In the genomic region with DNA sequence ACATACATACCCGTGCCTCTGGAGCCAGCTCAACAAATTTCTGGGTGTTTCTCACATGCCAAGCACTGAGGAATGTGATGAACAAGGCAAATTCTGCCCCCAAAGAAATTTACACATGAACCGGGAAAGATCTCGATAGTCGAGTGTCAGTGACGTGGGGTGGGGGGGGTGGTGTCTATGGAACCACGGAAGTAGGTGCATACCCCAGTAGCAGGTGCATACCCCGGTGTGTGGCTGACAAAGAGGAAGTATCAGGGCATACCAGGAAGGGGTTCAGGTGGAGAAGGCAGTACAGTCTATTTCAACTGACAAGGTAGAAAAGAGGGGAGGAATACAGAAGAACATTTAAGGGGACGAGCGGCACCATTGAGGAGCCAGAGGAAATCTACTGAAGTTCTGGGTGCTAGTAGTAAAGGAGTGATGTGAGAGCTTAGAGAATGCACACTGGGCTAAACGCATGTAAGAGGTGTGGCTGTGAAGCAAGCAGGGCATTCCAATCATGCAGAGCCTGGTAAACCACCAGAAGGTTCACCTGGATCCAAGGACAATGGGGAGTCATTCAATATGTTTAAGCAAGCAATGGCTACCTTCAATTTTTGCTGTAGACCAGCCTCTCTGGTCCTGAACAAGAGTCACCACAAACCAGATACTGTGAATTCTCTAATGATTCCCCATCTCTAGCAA, we compare ENCODE assay signal across 15 cellular contexts. TPM values are rescaled to one million over a fixed set of nuclear protein-coding genes. Genes with fewer than 3 reads are reported as not detected.
DNase-seq lines count a peak whose midpoint lies in the region; ATAC-seq and TF ChIP-seq lines count a peak whose summit lies in the region.
"Had no signal": no experiment of that assay in that cellular context is flagged by ENCODE, and none has a peak within 500 bp of the region (broad histone marks: within the 10 kb centered on the region; RNA-seq: fewer than 3 reads in every experiment).

No MANE protein-coding gene starts in this region.

- H3K27ac ChIP-seq in dorsolateral prefrontal cortex: no peak overlapping the region
- H3K27ac ChIP-seq: A549, cardiac muscle cell, HL-60, KMS-11 had no signal

- no peak for ATAC-seq in stimulated activated naive B cell treated with anti-CD40 and anti-IgM and Interleukin-4, amounts not matched to agents 10 μg/mL and 1 μg/mL and 100 μg/mL, for 72 hours (replicated peaks)
- ATAC-seq in left colon: no peak
- ATAC-seq: A549, gastroesophageal sphincter had no signal

- no peaks in the 10 kb centered on the region for H3K27me3 ChIP-seq in dorsolateral prefrontal cortex
- H3K27me3 ChIP-seq: cardiac muscle cell, gastroesophageal sphincter had no signal

- no peak overlapping the region for H3K4me3 Mint-ChIP-seq in activated T-cell treated with anti-CD3 and anti-CD28 coated beads, Interleukin-2, amount 50 U/mL, for 24 hours
- peak overlapping the region; percentile 16 for H3K4me3 Mint-ChIP-seq in activated T-helper 1 cell treated with anti-CD3 and anti-CD28 coated beads, Interleukin-12 subunit alpha, Interleukin-12 subunit beta, Interleukin-2, Interleukin-4 antibody, amounts not matched to agents 30 ng/mL and 10 ng/mL and 1 ng/mL, durations not matched to agents 14 hours and 24 hours and 36 hours
- H3K4me3 Mint-ChIP-seq in stimulated activated naive B cell treated with anti-CD40 and anti-IgM and Interleukin-4, amounts not matched to agents 10 μg/mL and 1 μg/mL and 100 μg/mL, for 72 hours: peak overlapping the region; percentile 1 to 3

- no peaks in the 10 kb centered on the region for H3K9me3 Mint-ChIP-seq in activated T-cell treated with anti-CD3 and anti-CD28 coated beads, Interleukin-2, amount 50 U/mL, for 24 hours
- H3K9me3 Mint-ChIP-seq in activated T-helper 1 cell treated with anti-CD3 and anti-CD28 coated beads, Interleukin-12 subunit alpha, Interleukin-12 subunit beta, Interleukin-2, Interleukin-4 antibody, amounts not matched to agents 30 ng/mL and 10 ng/mL and 1 ng/mL, durations not matched to agents 14 hours and 24 hours and 36 hours: no peaks in the 10 kb centered on the region
- H3K9me3 Mint-ChIP-seq in stimulated activated naive B cell treated with anti-CD40 and anti-IgM and Interleukin-4, amounts not matched to agents 10 μg/mL and 1 μg/mL and 100 μg/mL, for 72 hours: no peaks in the 10 kb centered on the region

- H3K27ac Mint-ChIP-seq in activated T-cell treated with anti-CD3 and anti-CD28 coated beads, Interleukin-2, amount 50 U/mL, for 24 hours: peak overlapping the region; percentile 22
- H3K27ac Mint-ChIP-seq in activated T-helper 1 cell treated with anti-CD3 and anti-CD28 coated beads, Interleukin-12 subunit alpha, Interleukin-12 subunit beta, Interleukin-2, Interleukin-4 antibody, amounts not matched to agents 30 ng/mL and 10 ng/mL and 1 ng/mL, durations not matched to agents 14 hours and 24 hours and 36 hours: no peak overlapping the region
- peak overlapping the region; percentile 78 for H3K27ac Mint-ChIP-seq in stimulated activated naive B cell treated with anti-CD40 and anti-IgM and Interleukin-4, amounts not matched to agents 10 μg/mL and 1 μg/mL and 100 μg/mL, for 72 hours

- no peak overlapping the region for H3K4me3 ChIP-seq in dorsolateral prefrontal cortex
- H3K4me3 ChIP-seq: A549, cardiac muscle cell, gastroesophageal sphincter had no signal

- peaks cover 89% of the 10 kb centered on the region for H3K36me3 Mint-ChIP-seq in activated T-cell treated with anti-CD3 and anti-CD28 coated beads, Interleukin-2, amount 50 U/mL, for 24 hours (ENCODE audit: low read depth)
- H3K36me3 Mint-ChIP-seq in activated T-helper 1 cell treated with anti-CD3 and anti-CD28 coated beads, Interleukin-12 subunit alpha, Interleukin-12 subunit beta, Interleukin-2, Interleukin-4 antibody, amounts not matched to agents 30 ng/mL and 10 ng/mL and 1 ng/mL, durations not matched to agents 14 hours and 24 hours and 36 hours (ENCODE audit: low read depth): peaks cover 52% of the 10 kb centered on the region
- H3K36me3 Mint-ChIP-seq in stimulated activated naive B cell treated with anti-CD40 and anti-IgM and Interleukin-4, amounts not matched to agents 10 μg/mL and 1 μg/mL and 100 μg/mL, for 72 hours: peaks cover 20 to 58% of the 10 kb centered on the region in 2 donors

- intact Hi-C loops in activated T-helper 1 cell treated with anti-CD3 and anti-CD28 coated beads, Interleukin-12 subunit alpha, Interleukin-12 subunit beta, Interleukin-2, Interleukin-4 antibody, amounts not matched to agents 30 ng/mL and 10 ng/mL and 1 ng/mL, durations not matched to agents 14 hours and 24 hours and 36 hours (cut with micrococcal nuclease): loop anchor here (10.0 kb wide), 1 partner anchor 2005 kb away; a partner anchor contains a TSS
- intact Hi-C loops in left colon (cut with DNase I, micrococcal nuclease): loop anchor here in 1 of 2 donors (10.0 kb wide), 2 partner anchors 65 to 145 kb away; no protein-coding TSS in a partner anchor
- intact Hi-C loops in dorsolateral prefrontal cortex (cut with DNase I): loop anchor here (5.0 to 10.0 kb wide), 2 partner anchors 125 to 137 kb away; no protein-coding TSS in a partner anchor

- H3K4me1 Mint-ChIP-seq in activated T-cell treated with anti-CD3 and anti-CD28 coated beads, Interleukin-2, amount 50 U/mL, for 24 hours (ENCODE audit: low read depth): peaks cover 87% of the 10 kb centered on the region
- H3K4me1 Mint-ChIP-seq in activated T-helper 1 cell treated with anti-CD3 and anti-CD28 coated beads, Interleukin-12 subunit alpha, Interleukin-12 subunit beta, Interleukin-2, Interleukin-4 antibody, amounts not matched to agents 30 ng/mL and 10 ng/mL and 1 ng/mL, durations not matched to agents 14 hours and 24 hours and 36 hours (ENCODE audit: low read depth): peaks cover 75% of the 10 kb centered on the region
- H3K4me1 Mint-ChIP-seq in stimulated activated naive B cell treated with anti-CD40 and anti-IgM and Interleukin-4, amounts not matched to agents 10 μg/mL and 1 μg/mL and 100 μg/mL, for 72 hours: peaks cover 58 to 86% of the 10 kb centered on the region in 2 donors

- no peaks in the 10 kb centered on the region for H3K27me3 Mint-ChIP-seq in activated T-cell treated with anti-CD3 and anti-CD28 coated beads, Interleukin-2, amount 50 U/mL, for 24 hours
- H3K27me3 Mint-ChIP-seq in activated T-helper 1 cell treated with anti-CD3 and anti-CD28 coated beads, Interleukin-12 subunit alpha, Interleukin-12 subunit beta, Interleukin-2, Interleukin-4 antibody, amounts not matched to agents 30 ng/mL and 10 ng/mL and 1 ng/mL, durations not matched to agents 14 hours and 24 hours and 36 hours (ENCODE audit: insufficient read depth): no peaks in the 10 kb centered on the region
- no peaks in the 10 kb centered on the region for H3K27me3 Mint-ChIP-seq in stimulated activated naive B cell treated with anti-CD40 and anti-IgM and Interleukin-4, amounts not matched to agents 10 μg/mL and 1 μg/mL and 100 μg/mL, for 72 hours

- no peak for TF ChIP-seq CTCF in dorsolateral prefrontal cortex (IDR thresholded peaks at IDR 0.05 in 54 of 56, conservative IDR thresholded peaks at IDR 0.05 in 2 of 56; ENCODE audit: low read depth in 1 of 56, partially characterized antibody in 56 of 56)

- no peak for DNase-seq in activated T-cell treated with anti-CD3 and anti-CD28 coated beads, Interleukin-2, amount 50 U/mL, for 24 hours
- no peak for DNase-seq in activated T-cell treated with anti-CD3 and anti-CD28 coated beads, Interleukin-2, amount 50 U/mL, for 1 hour
- DNase-seq in activated T-helper 1 cell treated with anti-CD3 and anti-CD28 coated beads, Interleukin-12 subunit alpha, Interleukin-12 subunit beta, Interleukin-2, Interleukin-4 antibody, amounts not matched to agents 30 ng/mL and 10 ng/mL and 1 ng/mL, durations not matched to agents 14 hours and 24 hours and 36 hours (ENCODE audit: low spot score): no peak
- DNase-seq in kidney tubule cell (ENCODE audit: low spot score) (peak; percentile 25), AG20443 (ENCODE audit: low spot score) (no peak), left colon (no peak), dorsolateral prefrontal cortex (no peak)
- no peak for DNase-seq in stimulated activated naive B cell treated with anti-CD40 and anti-IgM and Interleukin-4, amounts not matched to agents 10 μg/mL and 1 μg/mL and 100 μg/mL, for 72 hours
- DNase-seq: NCI-H1436 treated with DMSO at 0.1 percent for 48 hours, NCI-H446 treated with DMSO at 0.1 percent for 48 hours had no signal

RNA-seq across cellular contexts. Expression of a gene that starts 6.2 kb away (rescaled TPM):
- 97.6 and 103 TPM in 2 replicates for total RNA-seq in activated T-helper 1 cell treated with anti-CD3 and anti-CD28 coated beads, Interleukin-12 subunit alpha, Interleukin-12 subunit beta, Interleukin-2, Interleukin-4 antibody, amounts not matched to agents 30 ng/mL and 10 ng/mL and 1 ng/mL, durations not matched to agents 14 hours and 24 hours and 36 hours
- total RNA-seq in left colon: 10 to 100 TPM; 54.9 to 60.7 TPM
- total RNA-seq in dorsolateral prefrontal cortex: 10 to 100 TPM; 30.9 to 97.2 (median 68.8) TPM
